Comparison of ENCODE assay signal across 6 cellular contexts in the genomic region with DNA sequence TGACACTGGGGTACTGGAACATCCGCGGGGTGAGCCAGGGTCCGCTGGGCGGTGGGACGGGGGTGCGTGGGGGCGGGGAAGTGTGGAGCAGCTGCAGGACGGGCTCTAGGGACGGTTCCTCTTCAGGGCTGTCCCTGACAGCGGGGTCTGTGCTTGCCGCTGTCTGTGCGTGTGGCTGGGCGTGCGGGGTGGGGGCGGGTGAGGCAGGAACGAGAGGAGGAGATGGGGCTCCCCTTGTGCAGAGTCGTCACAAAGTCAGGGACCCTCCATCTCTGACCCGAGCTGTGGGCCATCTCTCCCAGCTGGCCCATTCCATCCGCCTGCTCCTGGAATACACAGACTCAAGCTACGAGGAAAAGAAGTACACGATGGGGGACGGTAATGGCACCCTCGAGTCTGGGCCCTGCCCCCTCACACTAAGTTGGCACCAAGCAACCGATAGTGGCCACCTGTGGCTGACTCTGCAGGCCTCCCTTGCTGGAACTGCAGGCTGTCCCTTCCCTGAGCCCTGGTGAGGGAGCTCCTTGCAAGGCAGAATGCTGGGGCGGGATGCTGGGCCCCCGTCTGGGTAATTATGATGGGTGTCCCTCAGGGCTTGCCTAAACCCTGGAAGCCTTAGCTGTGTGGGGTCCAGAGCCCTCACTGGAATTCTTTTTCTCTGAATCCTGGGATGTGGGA. TPM values are rescaled to one million over a fixed set of nuclear protein-coding genes. Genes with fewer than 3 reads are reported as not detected.
DNase-seq lines count a peak whose midpoint lies in the region; ATAC-seq and TF ChIP-seq lines count a peak whose summit lies in the region.

No MANE protein-coding gene starts in this region.

- no peaks in the 10 kb centered on the region for H3K27me3 ChIP-seq in CD4-positive, alpha-beta T cell (ENCODE audit: control insufficient read depth, insufficient read depth, low read length)
- H3K27me3 ChIP-seq in lung (ENCODE audit: control insufficient read depth, insufficient read depth), result no peaks in the 10 kb centered on the region

- H3K4me3 Mint-ChIP-seq in CD4-positive, alpha-beta T cell, result peak overlapping the region; percentile 87
- H3K4me3 Mint-ChIP-seq in activated CD8-positive, alpha-beta T cell treated with anti-CD3 and anti-CD28 coated beads for 36 hours, result peak overlapping the region; percentile 72

- no peak overlapping the region for H3K27ac ChIP-seq in CD4-positive, alpha-beta T cell (ENCODE audit: low read depth, low read length)
- no peak overlapping the region for H3K27ac ChIP-seq in lung (ENCODE audit: low read depth in 1 of 2, low read length in 1 of 2)

- peaks cover 30% of the 10 kb centered on the region for H3K4me1 Mint-ChIP-seq in CD4-positive, alpha-beta T cell (ENCODE audit: low read depth)
- H3K4me1 Mint-ChIP-seq in activated CD8-positive, alpha-beta T cell treated with anti-CD3 and anti-CD28 coated beads for 36 hours (ENCODE audit: low read depth), result peaks cover 21% of the 10 kb centered on the region

- H3K27me3 Mint-ChIP-seq in CD4-positive, alpha-beta T cell, result no peaks in the 10 kb centered on the region
- H3K27me3 Mint-ChIP-seq in activated CD8-positive, alpha-beta T cell treated with anti-CD3 and anti-CD28 coated beads for 36 hours, result no peaks in the 10 kb centered on the region

- peak; percentile 38 for ATAC-seq in CD4-positive, alpha-beta T cell (ENCODE audit: poor library complexity)
- peak; percentile 46 for ATAC-seq in activated CD8-positive, alpha-beta T cell treated with anti-CD3 and anti-CD28 coated beads for 36 hours
- ATAC-seq in lung (ENCODE audit: insufficient read depth, low FRiP score) (peak; percentile 36), GM19035 (IDR thresholded peaks at IDR 0.05; ENCODE audit: unreplicated experiment) (no peak)

- peaks cover 5% of the 10 kb centered on the region for H3K36me3 Mint-ChIP-seq in CD4-positive, alpha-beta T cell (ENCODE audit: low read depth)
- no peaks in the 10 kb centered on the region for H3K36me3 Mint-ChIP-seq in activated CD8-positive, alpha-beta T cell treated with anti-CD3 and anti-CD28 coated beads for 36 hours (ENCODE audit: low read depth)

- peak overlapping the region; percentile 52 for H3K27ac Mint-ChIP-seq in CD4-positive, alpha-beta T cell
- H3K27ac Mint-ChIP-seq in activated CD8-positive, alpha-beta T cell treated with anti-CD3 and anti-CD28 coated beads for 36 hours, result peak overlapping the region; percentile 47

- no peak for TF ChIP-seq CTCF in CD4-positive, alpha-beta T cell (IDR thresholded peaks at IDR 0.05)
- TF ChIP-seq CTCF in activated CD8-positive, alpha-beta T cell treated with anti-CD3 and anti-CD28 coated beads for 36 hours (IDR thresholded peaks at IDR 0.05), result no peak
- no peak for TF ChIP-seq CTCF in lung (IDR thresholded peaks at IDR 0.05; ENCODE audit: control extremely low read depth, extremely low read depth)

- H3K4me3 ChIP-seq in lung, result peak overlapping the region; percentile 47

- peaks cover 0 to 1% of the 10 kb centered on the region in 2 donors for H3K36me3 ChIP-seq in lung (ENCODE audit: control insufficient read depth in 2 of 2, insufficient read depth in 2 of 2, low read length in 2 of 2)

- 10 to 14% methylated on average over 25 to 26 of the region's 26 CpGs for WGBS in lung, 2 donors

- no peaks in the 10 kb centered on the region for H3K4me1 ChIP-seq in lung (ENCODE audit: control insufficient read depth in 2 of 2, insufficient read depth in 2 of 2, low read length in 2 of 2)

- CTCF ChIA-PET in CD4-positive, alpha-beta T cell (lab: Charles Lee), result no interaction called here
- CTCF ChIA-PET in activated CD8-positive, alpha-beta T cell treated with anti-CD3 and anti-CD28 coated beads for 36 hours (lab: Charles Lee), result interaction anchor here (3.1 kb wide), 1 partner anchor 28 kb away, joined by 16 read pairs; no protein-coding TSS in a partner anchor

- H3K9me3 Mint-ChIP-seq in CD4-positive, alpha-beta T cell, result no peaks in the 10 kb centered on the region
- H3K9me3 Mint-ChIP-seq in activated CD8-positive, alpha-beta T cell treated with anti-CD3 and anti-CD28 coated beads for 36 hours, result no peaks in the 10 kb centered on the region

- no peak for DNase-seq in CD4-positive, alpha-beta T cell
- no peak for DNase-seq in activated CD8-positive, alpha-beta T cell treated with anti-CD3 and anti-CD28 coated beads for 36 hours
- peak; percentile 26 for DNase-seq in lung (ENCODE audit: low spot score)
- DNase-seq in NCI-H1105 (lab: John Stamatoyannopoulos, UW), result no peak
- no peak for DNase-seq in NCI-H1436 treated with DMSO at 0.1 percent for 48 hours (lab: John Stamatoyannopoulos, UW)

- intact Hi-C loops in CD4-positive, alpha-beta T cell (cut with DNase I, micrococcal nuclease), result no loop called here
- intact Hi-C loops in activated CD8-positive, alpha-beta T cell treated with anti-CD3 and anti-CD28 coated beads for 36 hours (cut with micrococcal nuclease), result no loop called here

- POLR2A ChIA-PET in CD4-positive, alpha-beta T cell (lab: Charles Lee), result interaction anchor here (1.0 to 1.2 kb wide), 2 partner anchors 12 to 19 kb away, joined by 4 to 5 read pairs; a partner anchor contains a TSS
- POLR2A ChIA-PET in activated CD8-positive, alpha-beta T cell treated with anti-CD3 and anti-CD28 coated beads for 36 hours (lab: Charles Lee), result interaction anchor here (1.1 to 1.5 kb wide), 3 partner anchors 10 to 20 kb away, joined by 3 to 4 read pairs (median 3); no protein-coding TSS in a partner anchor

- H3K9me3 ChIP-seq in CD4-positive, alpha-beta T cell (ENCODE audit: control insufficient read depth, low read length), result no peaks in the 10 kb centered on the region
- no peaks in the 10 kb centered on the region for H3K9me3 ChIP-seq in lung (ENCODE audit: control insufficient read depth in 2 of 2, insufficient read depth in 1 of 2, low read length in 1 of 2)

RNA-seq across cellular contexts. Expression of a gene that starts 0.4 kb away (rescaled TPM):
- 100 to 1,000 TPM; 106 to 107 TPM for total RNA-seq in CD4-positive, alpha-beta T cell
- total RNA-seq in activated CD8-positive, alpha-beta T cell treated with anti-CD3 and anti-CD28 coated beads for 36 hours, result 10 to 100 TPM; 13.6 to 16.2 TPM
- 100 to 1,000 TPM in 1 of 2 donors, 10 to 100 TPM in 1; 27.6 to 106 TPM for total RNA-seq in lung
- 10 to 100 TPM in 1 of 2 donors, 1 to 10 TPM in 1; 7.7 to 51.7 TPM for polyA plus RNA-seq in lung

RNA-seq across cellular contexts. Expression of a gene that starts 12.4 kb away (rescaled TPM):
- total RNA-seq in CD4-positive, alpha-beta T cell, result 10 to 100 TPM; 17.7 to 20.7 TPM
- total RNA-seq in activated CD8-positive, alpha-beta T cell treated with anti-CD3 and anti-CD28 coated beads for 36 hours, result 10 to 100 TPM in 1 of 2 experiments, 1 to 10 TPM in 1; 8.3 to 10.5 TPM
- 10 to 100 TPM; 18.6 to 19.7 TPM for total RNA-seq in lung
- 10 to 100 TPM in 1 of 2 donors, 1 to 10 TPM in 1; 8.8 to 17.1 TPM for polyA plus RNA-seq in lung

RNA-seq across cellular contexts. Expression of a gene that starts 19.4 kb away (rescaled TPM):
- total RNA-seq in CD4-positive, alpha-beta T cell, result 10 to 100 TPM; 31.9 to 36.2 TPM
- 10 to 100 TPM; 47.9 to 49.6 TPM for total RNA-seq in activated CD8-positive, alpha-beta T cell treated with anti-CD3 and anti-CD28 coated beads for 36 hours
- total RNA-seq in lung, result not detected
- 10 to 100 TPM in 1 of 2 donors, under 1 TPM in 1; 0.10 to 36.9 TPM for polyA plus RNA-seq in lung

RNA-seq across cellular contexts. Expression of a gene that starts 43.8 kb away (rescaled TPM):
- total RNA-seq in CD4-positive, alpha-beta T cell, result under 1 TPM; 0.20 to 0.36 TPM
- total RNA-seq in activated CD8-positive, alpha-beta T cell treated with anti-CD3 and anti-CD28 coated beads for 36 hours, result under 1 TPM; 0.49 to 0.50 TPM
- 10 to 100 TPM in 1 of 2 donors, 1 to 10 TPM in 1; 6.2 to 23.7 TPM for total RNA-seq in lung
- polyA plus RNA-seq in lung, result 1 to 10 TPM; 2.9 to 7.9 TPM

RNA-seq across cellular contexts. Expression of a gene that starts 48.6 kb away (rescaled TPM):
- 100 to 1,000 TPM; 170 to 191 TPM for total RNA-seq in CD4-positive, alpha-beta T cell
- 100 to 1,000 TPM; 107 to 119 TPM for total RNA-seq in activated CD8-positive, alpha-beta T cell treated with anti-CD3 and anti-CD28 coated beads for 36 hours
- 10 to 100 TPM; 35.8 to 57.4 TPM for total RNA-seq in lung
- 10 to 100 TPM; 16.7 to 53.2 TPM for polyA plus RNA-seq in lung

Comparison
In these comparisons a context has a peak if more than half of its experiments do, and no peak if none do; other contexts are left out.
1. RNA of a gene that starts 19.4 kb away (total RNA-seq): 47.9 to 49.6 TPM in activated CD8-positive, alpha-beta T cell treated with anti-CD3 and anti-CD28 coated beads for 36 hours and 31.9 to 36.2 TPM in CD4-positive, alpha-beta T cell; not detected in lung; every median in the first group is over 10 times any median in the second.